Comparison of ENCODE assay signal across 1 cellular context in genomic region chr4:2375427-2375826, GRCh38.
TF ChIP-seq lines count a peak whose summit lies in the region.

No MANE protein-coding gene starts in this region.

TF ChIP-seq in K562, 482 proteins besides CTCF, POLR2A, EP300 and RAD21 (continued from another document):
- 0 out of 2 replicates have a peak, but pooled peaks have one; percentile 16 for TF ChIP-seq MYC (IDR thresholded peaks at IDR 0.05; ENCODE audit: low read depth, low read length)
- TF ChIP-seq MYC (CRISPR knock-in tag; IDR thresholded peaks at IDR 0.05; ENCODE audit: borderline replicate concordance, low read depth) = no peak
- TF ChIP-seq, protein P1, sequence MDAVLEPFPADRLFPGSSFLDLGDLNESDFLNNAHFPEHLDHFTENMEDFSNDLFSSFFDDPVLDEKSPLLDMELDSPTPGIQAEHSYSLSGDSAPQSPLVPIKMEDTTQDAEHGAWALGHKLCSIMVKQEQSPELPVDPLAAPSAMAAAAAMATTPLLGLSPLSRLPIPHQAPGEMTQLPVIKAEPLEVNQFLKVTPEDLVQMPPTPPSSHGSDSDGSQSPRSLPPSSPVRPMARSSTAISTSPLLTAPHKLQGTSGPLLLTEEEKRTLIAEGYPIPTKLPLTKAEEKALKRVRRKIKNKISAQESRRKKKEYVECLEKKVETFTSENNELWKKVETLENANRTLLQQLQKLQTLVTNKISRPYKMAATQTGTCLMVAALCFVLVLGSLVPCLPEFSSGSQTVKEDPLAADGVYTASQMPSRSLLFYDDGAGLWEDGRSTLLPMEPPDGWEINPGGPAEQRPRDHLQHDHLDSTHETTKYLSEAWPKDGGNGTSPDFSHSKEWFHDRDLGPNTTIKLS (IDR thresholded peaks at IDR 0.05; ENCODE audit: borderline replicate concordance, low read depth) = peak; percentile 86
- TF ChIP-seq EGR1 (conservative IDR thresholded peaks at IDR 0.05) = peak; percentile 34
- TF ChIP-seq GABPB1 (CRISPR knock-in tag; IDR thresholded peaks at IDR 0.05) = peak; percentile 41; the same call in 1 of the 2 replicates
TF ChIP-seq in K562: peak in this region for 34.
